Comparison of ENCODE assay signal across 4 cellular contexts in the genomic region with DNA sequence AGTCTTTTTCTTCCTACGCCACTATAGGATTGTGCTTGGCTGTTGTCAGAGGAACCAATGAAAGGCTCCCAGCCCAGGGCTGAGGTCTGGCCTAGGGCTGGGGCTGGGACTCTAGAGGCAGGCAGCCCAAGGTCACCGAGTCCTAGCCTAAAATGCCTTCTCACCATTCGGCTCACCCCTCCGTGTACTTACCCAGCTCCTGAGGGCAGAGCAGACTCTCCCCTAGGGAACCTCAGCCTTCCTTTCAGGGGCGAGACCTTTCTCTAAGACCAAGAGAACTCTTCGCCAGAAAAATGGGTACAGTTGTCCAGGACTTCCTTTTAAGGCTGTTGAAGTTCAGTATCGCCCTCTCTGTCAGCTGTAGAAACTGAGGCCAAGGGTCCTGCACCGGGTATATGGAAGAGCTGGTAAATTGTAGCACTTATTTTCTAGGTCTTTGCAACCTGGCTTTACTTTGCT.
A peak's percentile ranks its signal among the peaks of the same experiment; 100 is the strongest.
TF ChIP-seq lines count a peak whose summit lies in the region.

No MANE protein-coding gene starts in this region.

TF ChIP-seq in SK-N-SH, 30 proteins besides CTCF, POLR2A, EP300 and RAD21:
- TF ChIP-seq ELF1 (IDR thresholded peaks at IDR 0.05) (no peak), EZH2phosphoT487 (IDR thresholded peaks at IDR 0.05; ENCODE audit: borderline replicate concordance, low read depth) (no peak), TAF1 (IDR thresholded peaks at IDR 0.05; ENCODE audit: borderline replicate concordance, low read depth, low read length) (no peak), SMC3 (IDR thresholded peaks at IDR 0.05; ENCODE audit: low read depth, low read length) (no peak), POLR2AphosphoS5 (IDR thresholded peaks at IDR 0.05; ENCODE audit: low read depth, low read length) (no peak)
- TF ChIP-seq, protein P1, sequence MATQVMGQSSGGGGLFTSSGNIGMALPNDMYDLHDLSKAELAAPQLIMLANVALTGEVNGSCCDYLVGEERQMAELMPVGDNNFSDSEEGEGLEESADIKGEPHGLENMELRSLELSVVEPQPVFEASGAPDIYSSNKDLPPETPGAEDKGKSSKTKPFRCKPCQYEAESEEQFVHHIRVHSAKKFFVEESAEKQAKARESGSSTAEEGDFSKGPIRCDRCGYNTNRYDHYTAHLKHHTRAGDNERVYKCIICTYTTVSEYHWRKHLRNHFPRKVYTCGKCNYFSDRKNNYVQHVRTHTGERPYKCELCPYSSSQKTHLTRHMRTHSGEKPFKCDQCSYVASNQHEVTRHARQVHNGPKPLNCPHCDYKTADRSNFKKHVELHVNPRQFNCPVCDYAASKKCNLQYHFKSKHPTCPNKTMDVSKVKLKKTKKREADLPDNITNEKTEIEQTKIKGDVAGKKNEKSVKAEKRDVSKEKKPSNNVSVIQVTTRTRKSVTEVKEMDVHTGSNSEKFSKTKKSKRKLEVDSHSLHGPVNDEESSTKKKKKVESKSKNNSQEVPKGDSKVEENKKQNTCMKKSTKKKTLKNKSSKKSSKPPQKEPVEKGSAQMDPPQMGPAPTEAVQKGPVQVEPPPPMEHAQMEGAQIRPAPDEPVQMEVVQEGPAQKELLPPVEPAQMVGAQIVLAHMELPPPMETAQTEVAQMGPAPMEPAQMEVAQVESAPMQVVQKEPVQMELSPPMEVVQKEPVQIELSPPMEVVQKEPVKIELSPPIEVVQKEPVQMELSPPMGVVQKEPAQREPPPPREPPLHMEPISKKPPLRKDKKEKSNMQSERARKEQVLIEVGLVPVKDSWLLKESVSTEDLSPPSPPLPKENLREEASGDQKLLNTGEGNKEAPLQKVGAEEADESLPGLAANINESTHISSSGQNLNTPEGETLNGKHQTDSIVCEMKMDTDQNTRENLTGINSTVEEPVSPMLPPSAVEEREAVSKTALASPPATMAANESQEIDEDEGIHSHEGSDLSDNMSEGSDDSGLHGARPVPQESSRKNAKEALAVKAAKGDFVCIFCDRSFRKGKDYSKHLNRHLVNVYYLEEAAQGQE (IDR thresholded peaks at IDR 0.05; ENCODE audit: low read depth, low read length): no peak
TF ChIP-seq in SK-N-SH: peak in this region for 0.

TF ChIP-seq in SK-N-SH treated with all-trans-retinoic acid at 6 μM for 48 hours, 23 proteins besides CTCF, POLR2A, EP300 and RAD21:
- TF ChIP-seq OSR1 (CRISPR knock-in tag; IDR thresholded peaks at IDR 0.05) (no peak), CSDC2 (CRISPR knock-in tag; IDR thresholded peaks at IDR 0.05) (no peak), ZFP30 (CRISPR knock-in tag; IDR thresholded peaks at IDR 0.05) (no peak), ISL1 (CRISPR knock-in tag; IDR thresholded peaks at IDR 0.05) (no peak), ESRRG (CRISPR knock-in tag; IDR thresholded peaks at IDR 0.05) (no peak), GLIS3 (CRISPR knock-in tag; IDR thresholded peaks at IDR 0.05) (no peak), PPARA (CRISPR knock-in tag; IDR thresholded peaks at IDR 0.05; ENCODE audit: borderline replicate concordance) (no peak), ZNF8 (CRISPR knock-in tag; IDR thresholded peaks at IDR 0.05) (no peak; the same call in 1 of the 2 replicates), TOX (CRISPR knock-in tag; IDR thresholded peaks at IDR 0.05; ENCODE audit: borderline replicate concordance) (no peak)
- TF ChIP-seq, protein P2, sequence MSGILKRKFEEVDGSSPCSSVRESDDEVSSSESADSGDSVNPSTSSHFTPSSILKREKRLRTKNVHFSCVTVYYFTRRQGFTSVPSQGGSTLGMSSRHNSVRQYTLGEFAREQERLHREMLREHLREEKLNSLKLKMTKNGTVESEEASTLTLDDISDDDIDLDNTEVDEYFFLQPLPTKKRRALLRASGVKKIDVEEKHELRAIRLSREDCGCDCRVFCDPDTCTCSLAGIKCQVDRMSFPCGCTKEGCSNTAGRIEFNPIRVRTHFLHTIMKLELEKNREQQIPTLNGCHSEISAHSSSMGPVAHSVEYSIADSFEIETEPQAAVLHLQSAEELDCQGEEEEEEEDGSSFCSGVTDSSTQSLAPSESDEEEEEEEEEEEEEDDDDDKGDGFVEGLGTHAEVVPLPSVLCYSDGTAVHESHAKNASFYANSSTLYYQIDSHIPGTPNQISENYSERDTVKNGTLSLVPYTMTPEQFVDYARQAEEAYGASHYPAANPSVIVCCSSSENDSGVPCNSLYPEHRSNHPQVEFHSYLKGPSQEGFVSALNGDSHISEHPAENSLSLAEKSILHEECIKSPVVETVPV (CRISPR knock-in tag; IDR thresholded peaks at IDR 0.05): no peak
- TF ChIP-seq, protein P3, sequence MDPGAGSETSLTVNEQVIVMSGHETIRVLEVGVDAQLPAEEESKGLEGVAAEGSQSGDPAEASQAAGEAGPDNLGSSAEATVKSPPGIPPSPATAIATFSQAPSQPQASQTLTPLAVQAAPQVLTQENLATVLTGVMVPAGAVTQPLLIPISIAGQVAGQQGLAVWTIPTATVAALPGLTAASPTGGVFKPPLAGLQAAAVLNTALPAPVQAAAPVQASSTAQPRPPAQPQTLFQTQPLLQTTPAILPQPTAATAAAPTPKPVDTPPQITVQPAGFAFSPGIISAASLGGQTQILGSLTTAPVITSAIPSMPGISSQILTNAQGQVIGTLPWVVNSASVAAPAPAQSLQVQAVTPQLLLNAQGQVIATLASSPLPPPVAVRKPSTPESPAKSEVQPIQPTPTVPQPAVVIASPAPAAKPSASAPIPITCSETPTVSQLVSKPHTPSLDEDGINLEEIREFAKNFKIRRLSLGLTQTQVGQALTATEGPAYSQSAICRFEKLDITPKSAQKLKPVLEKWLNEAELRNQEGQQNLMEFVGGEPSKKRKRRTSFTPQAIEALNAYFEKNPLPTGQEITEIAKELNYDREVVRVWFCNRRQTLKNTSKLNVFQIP (CRISPR knock-in tag; IDR thresholded peaks at IDR 0.05; ENCODE audit: borderline replicate concordance, low read depth): no peak
- TF ChIP-seq, protein P4, sequence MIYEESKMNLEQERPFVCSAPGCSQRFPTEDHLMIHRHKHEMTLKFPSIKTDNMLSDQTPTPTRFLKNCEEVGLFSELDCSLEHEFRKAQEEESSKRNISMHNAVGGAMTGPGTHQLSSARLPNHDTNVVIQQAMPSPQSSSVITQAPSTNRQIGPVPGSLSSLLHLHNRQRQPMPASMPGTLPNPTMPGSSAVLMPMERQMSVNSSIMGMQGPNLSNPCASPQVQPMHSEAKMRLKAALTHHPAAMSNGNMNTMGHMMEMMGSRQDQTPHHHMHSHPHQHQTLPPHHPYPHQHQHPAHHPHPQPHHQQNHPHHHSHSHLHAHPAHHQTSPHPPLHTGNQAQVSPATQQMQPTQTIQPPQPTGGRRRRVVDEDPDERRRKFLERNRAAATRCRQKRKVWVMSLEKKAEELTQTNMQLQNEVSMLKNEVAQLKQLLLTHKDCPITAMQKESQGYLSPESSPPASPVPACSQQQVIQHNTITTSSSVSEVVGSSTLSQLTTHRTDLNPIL (CRISPR knock-in tag; IDR thresholded peaks at IDR 0.05; ENCODE audit: low read depth): no peak

TF ChIP-seq in GM12878, 131 proteins besides CTCF, POLR2A, EP300 and RAD21 (continues in another document):
- TF ChIP-seq ZBED1 (IDR thresholded peaks at IDR 0.05; ENCODE audit: borderline replicate concordance): no peak
- no peak for TF ChIP-seq MTA2 (IDR thresholded peaks at IDR 0.05; ENCODE audit: low read depth)
- TF ChIP-seq, protein P5, sequence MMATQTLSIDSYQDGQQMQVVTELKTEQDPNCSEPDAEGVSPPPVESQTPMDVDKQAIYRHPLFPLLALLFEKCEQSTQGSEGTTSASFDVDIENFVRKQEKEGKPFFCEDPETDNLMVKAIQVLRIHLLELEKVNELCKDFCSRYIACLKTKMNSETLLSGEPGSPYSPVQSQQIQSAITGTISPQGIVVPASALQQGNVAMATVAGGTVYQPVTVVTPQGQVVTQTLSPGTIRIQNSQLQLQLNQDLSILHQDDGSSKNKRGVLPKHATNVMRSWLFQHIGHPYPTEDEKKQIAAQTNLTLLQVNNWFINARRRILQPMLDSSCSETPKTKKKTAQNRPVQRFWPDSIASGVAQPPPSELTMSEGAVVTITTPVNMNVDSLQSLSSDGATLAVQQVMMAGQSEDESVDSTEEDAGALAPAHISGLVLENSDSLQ (IDR thresholded peaks at IDR 0.05): no peak
- no peak for TF ChIP-seq HDAC6 (IDR thresholded peaks at IDR 0.05; ENCODE audit: unreplicated experiment)
- TF ChIP-seq, protein P6, sequence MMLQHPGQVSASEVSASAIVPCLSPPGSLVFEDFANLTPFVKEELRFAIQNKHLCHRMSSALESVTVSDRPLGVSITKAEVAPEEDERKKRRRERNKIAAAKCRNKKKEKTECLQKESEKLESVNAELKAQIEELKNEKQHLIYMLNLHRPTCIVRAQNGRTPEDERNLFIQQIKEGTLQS (IDR thresholded peaks at IDR 0.05; ENCODE audit: borderline replicate concordance, extremely low read depth, low read depth, low read length): no peak
- TF ChIP-seq NFXL1 (IDR thresholded peaks at IDR 0.05; ENCODE audit: borderline replicate concordance): no peak
- TF ChIP-seq, protein P7, sequence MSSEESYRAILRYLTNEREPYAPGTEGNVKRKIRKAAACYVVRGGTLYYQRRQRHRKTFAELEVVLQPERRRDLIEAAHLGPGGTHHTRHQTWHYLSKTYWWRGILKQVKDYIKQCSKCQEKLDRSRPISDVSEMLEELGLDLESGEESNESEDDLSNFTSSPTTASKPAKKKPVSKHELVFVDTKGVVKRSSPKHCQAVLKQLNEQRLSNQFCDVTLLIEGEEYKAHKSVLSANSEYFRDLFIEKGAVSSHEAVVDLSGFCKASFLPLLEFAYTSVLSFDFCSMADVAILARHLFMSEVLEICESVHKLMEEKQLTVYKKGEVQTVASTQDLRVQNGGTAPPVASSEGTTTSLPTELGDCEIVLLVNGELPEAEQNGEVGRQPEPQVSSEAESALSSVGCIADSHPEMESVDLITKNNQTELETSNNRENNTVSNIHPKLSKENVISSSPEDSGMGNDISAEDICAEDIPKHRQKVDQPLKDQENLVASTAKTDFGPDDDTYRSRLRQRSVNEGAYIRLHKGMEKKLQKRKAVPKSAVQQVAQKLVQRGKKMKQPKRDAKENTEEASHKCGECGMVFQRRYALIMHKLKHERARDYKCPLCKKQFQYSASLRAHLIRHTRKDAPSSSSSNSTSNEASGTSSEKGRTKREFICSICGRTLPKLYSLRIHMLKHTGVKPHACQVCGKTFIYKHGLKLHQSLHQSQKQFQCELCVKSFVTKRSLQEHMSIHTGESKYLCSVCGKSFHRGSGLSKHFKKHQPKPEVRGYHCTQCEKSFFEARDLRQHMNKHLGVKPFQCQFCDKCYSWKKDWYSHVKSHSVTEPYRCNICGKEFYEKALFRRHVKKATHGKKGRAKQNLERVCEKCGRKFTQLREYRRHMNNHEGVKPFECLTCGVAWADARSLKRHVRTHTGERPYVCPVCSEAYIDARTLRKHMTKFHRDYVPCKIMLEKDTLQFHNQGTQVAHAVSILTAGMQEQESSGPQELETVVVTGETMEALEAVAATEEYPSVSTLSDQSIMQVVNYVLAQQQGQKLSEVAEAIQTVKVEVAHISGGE (CRISPR knock-in tag; IDR thresholded peaks at IDR 0.05): no peak
- no peak for TF ChIP-seq MYB (IDR thresholded peaks at IDR 0.05; ENCODE audit: borderline replicate concordance, low read depth, low read length)
- no peak for TF ChIP-seq RB1 (IDR thresholded peaks at IDR 0.05; ENCODE audit: borderline replicate concordance)
- TF ChIP-seq ASH2L (IDR thresholded peaks at IDR 0.05; ENCODE audit: borderline replicate concordance, low read depth): no peak
- no peak for TF ChIP-seq BCL11A (IDR thresholded peaks at IDR 0.05; ENCODE audit: low read depth, low read length)
- TF ChIP-seq ZNF217 (IDR thresholded peaks at IDR 0.05): no peak
- TF ChIP-seq ESRRA (IDR thresholded peaks at IDR 0.05; ENCODE audit: low read length): no peak
- no peak for TF ChIP-seq SIN3A (IDR thresholded peaks at IDR 0.05; ENCODE audit: low read depth, low read length)

TF ChIP-seq in HepG2, 621 proteins besides CTCF, POLR2A, EP300 and RAD21 (continues in another document):
- TF ChIP-seq GFI1 (CRISPR knock-in tag; IDR thresholded peaks at IDR 0.05; ENCODE audit: borderline replicate concordance): no peak
- no peak for TF ChIP-seq AGO2 (optimal IDR thresholded peaks at IDR 0.05; ENCODE audit: low read depth, low read length)
- TF ChIP-seq SKI (IDR thresholded peaks at IDR 0.05; ENCODE audit: partially characterized antibody): no peak
- peak; percentile 4; the same call in 1 of the 2 replicates for TF ChIP-seq ZFY (CRISPR knock-in tag; IDR thresholded peaks at IDR 0.05)
- TF ChIP-seq, protein P8, sequence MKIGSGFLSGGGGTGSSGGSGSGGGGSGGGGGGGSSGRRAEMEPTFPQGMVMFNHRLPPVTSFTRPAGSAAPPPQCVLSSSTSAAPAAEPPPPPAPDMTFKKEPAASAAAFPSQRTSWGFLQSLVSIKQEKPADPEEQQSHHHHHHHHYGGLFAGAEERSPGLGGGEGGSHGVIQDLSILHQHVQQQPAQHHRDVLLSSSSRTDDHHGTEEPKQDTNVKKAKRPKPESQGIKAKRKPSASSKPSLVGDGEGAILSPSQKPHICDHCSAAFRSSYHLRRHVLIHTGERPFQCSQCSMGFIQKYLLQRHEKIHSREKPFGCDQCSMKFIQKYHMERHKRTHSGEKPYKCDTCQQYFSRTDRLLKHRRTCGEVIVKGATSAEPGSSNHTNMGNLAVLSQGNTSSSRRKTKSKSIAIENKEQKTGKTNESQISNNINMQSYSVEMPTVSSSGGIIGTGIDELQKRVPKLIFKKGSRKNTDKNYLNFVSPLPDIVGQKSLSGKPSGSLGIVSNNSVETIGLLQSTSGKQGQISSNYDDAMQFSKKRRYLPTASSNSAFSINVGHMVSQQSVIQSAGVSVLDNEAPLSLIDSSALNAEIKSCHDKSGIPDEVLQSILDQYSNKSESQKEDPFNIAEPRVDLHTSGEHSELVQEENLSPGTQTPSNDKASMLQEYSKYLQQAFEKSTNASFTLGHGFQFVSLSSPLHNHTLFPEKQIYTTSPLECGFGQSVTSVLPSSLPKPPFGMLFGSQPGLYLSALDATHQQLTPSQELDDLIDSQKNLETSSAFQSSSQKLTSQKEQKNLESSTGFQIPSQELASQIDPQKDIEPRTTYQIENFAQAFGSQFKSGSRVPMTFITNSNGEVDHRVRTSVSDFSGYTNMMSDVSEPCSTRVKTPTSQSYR (CRISPR knock-in tag; IDR thresholded peaks at IDR 0.05; ENCODE audit: borderline replicate concordance): no peak
- TF ChIP-seq YEATS4 (CRISPR knock-in tag; IDR thresholded peaks at IDR 0.05; ENCODE audit: borderline replicate concordance): no peak
- peak; percentile 93 for TF ChIP-seq ZNF629 (CRISPR knock-in tag; conservative IDR thresholded peaks at IDR 0.05)
- TF ChIP-seq, protein P9, sequence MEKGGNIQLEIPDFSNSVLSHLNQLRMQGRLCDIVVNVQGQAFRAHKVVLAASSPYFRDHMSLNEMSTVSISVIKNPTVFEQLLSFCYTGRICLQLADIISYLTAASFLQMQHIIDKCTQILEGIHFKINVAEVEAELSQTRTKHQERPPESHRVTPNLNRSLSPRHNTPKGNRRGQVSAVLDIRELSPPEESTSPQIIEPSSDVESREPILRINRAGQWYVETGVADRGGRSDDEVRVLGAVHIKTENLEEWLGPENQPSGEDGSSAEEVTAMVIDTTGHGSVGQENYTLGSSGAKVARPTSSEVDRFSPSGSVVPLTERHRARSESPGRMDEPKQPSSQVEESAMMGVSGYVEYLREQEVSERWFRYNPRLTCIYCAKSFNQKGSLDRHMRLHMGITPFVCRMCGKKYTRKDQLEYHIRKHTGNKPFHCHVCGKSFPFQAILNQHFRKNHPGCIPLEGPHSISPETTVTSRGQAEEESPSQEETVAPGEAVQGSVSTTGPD (CRISPR knock-in tag; IDR thresholded peaks at IDR 0.05): no peak
- TF ChIP-seq SRSF1 (optimal IDR thresholded peaks at IDR 0.05; ENCODE audit: low read depth, low read length): no peak
